In genomic region chr17:20996724-20997615, GRCh38 we compare ENCODE assay signal across 19 cellular contexts. TPM values are rescaled to one million over a fixed set of nuclear protein-coding genes. Genes with fewer than 3 reads are reported as not detected.
A peak's percentile ranks its signal among the peaks of the same experiment; 100 is the strongest.
DNase-seq lines count a peak whose midpoint lies in the region; ATAC-seq and TF ChIP-seq lines count a peak whose summit lies in the region.
"Had no signal": no experiment of that assay in that cellular context is flagged by ENCODE, and none has a peak within 500 bp of the region (broad histone marks: within the 10 kb centered on the region; RNA-seq: fewer than 3 reads in every experiment).

No MANE protein-coding gene starts in this region.

- H3K4me2 ChIP-seq in mesenchymal stem cell (ENCODE audit: low read length, poor library complexity, severe bottlenecking): no peak overlapping the region

- no peak for ATAC-seq in natural killer cell treated with Interleukin-12 subunit alpha and Interleukin-12 subunit beta and Interleukin-15 and Interleukin-18, amount 100 ng/mL, for 72 hours
- no peak for ATAC-seq in natural killer cell
- ATAC-seq in GM19452 (IDR thresholded peaks at IDR 0.05; ENCODE audit: unreplicated experiment): no peak
- ATAC-seq in gastroesophageal sphincter: no peak

- DNase-seq in natural killer cell treated with Interleukin-12 subunit alpha and Interleukin-12 subunit beta and Interleukin-15 and Interleukin-18, amount 100 ng/mL, for 72 hours (ENCODE audit: low spot score): peak; percentile 31
- no peak for DNase-seq in natural killer cell
- no peak for DNase-seq in mesenchymal stem cell
- DNase-seq in transverse colon: peak; percentile 1
- no peak for DNase-seq in HuH-7.5 (ENCODE audit: low spot score)
- DNase-seq: activated CD4-positive, alpha-beta T cell treated with anti-CD3 and anti-CD28 coated beads for 4 hours; KG1; MV-4-11; NCI-H1694 treated with DMSO at 0.1 percent for 48 hours; small intestine; stimulated activated CD4-positive, alpha-beta T cell treated with anti-CD3 and anti-CD28 coated beads, Interleukin-4, amount 100 ng/mL, for 24 hours; testis had no signal

- no peak overlapping the region for H3K9ac ChIP-seq in mesenchymal stem cell (ENCODE audit: low read length)

- H3K9me3 ChIP-seq in mesenchymal stem cell (ENCODE audit: control insufficient read depth, low read length) (no peaks in the 10 kb centered on the region), transverse colon (no peaks in the 10 kb centered on the region), gastroesophageal sphincter (no peaks in the 10 kb centered on the region)
- H3K9me3 ChIP-seq: psoas muscle, testis had no signal

- H3K14ac ChIP-seq in mesenchymal stem cell (ENCODE audit: low read length in 2 of 2): no peak overlapping the region

- H3K4me3 ChIP-seq in mesenchymal stem cell (ENCODE audit: insufficient read depth in 1 of 2, low read depth in 1 of 2, low read length in 2 of 2): no peak overlapping the region
- H3K4me3 ChIP-seq in transverse colon: no peak overlapping the region
- no peak overlapping the region for H3K4me3 ChIP-seq in gastroesophageal sphincter
- H3K4me3 ChIP-seq: psoas muscle, testis had no signal

- no peak overlapping the region for H2BK120ac ChIP-seq in mesenchymal stem cell (ENCODE audit: low read depth, low read length)

- intact Hi-C loops in natural killer cell (cut with micrococcal nuclease): no loop called here
- intact Hi-C loops in transverse colon (cut with DNase I; ENCODE audit: low total_unique reads): no loop called here

- H3K36me3 Mint-ChIP-seq in natural killer cell treated with Interleukin-12 subunit alpha and Interleukin-12 subunit beta and Interleukin-15 and Interleukin-18, amount 100 ng/mL, for 72 hours: peaks cover 4% of the 10 kb centered on the region
- no peaks in the 10 kb centered on the region for H3K36me3 Mint-ChIP-seq in natural killer cell

- H3K27me3 Mint-ChIP-seq in natural killer cell treated with Interleukin-12 subunit alpha and Interleukin-12 subunit beta and Interleukin-15 and Interleukin-18, amount 100 ng/mL, for 72 hours: no peaks in the 10 kb centered on the region
- no peaks in the 10 kb centered on the region for H3K27me3 Mint-ChIP-seq in natural killer cell (ENCODE audit: low read depth in 2 of 2)
- H3K27me3 Mint-ChIP-seq: CD4-positive, alpha-beta T cell; memory B cell had no signal

- no peak overlapping the region for H2BK5ac ChIP-seq in mesenchymal stem cell (ENCODE audit: low read depth, low read length, poor library complexity, severe bottlenecking)

- peaks cover 4 to 7% of the 10 kb centered on the region in 2 donors for H3K4me1 Mint-ChIP-seq in natural killer cell treated with Interleukin-12 subunit alpha and Interleukin-12 subunit beta and Interleukin-15 and Interleukin-18, amount 100 ng/mL, for 72 hours (ENCODE audit: low read depth in 2 of 2)
- H3K4me1 Mint-ChIP-seq in natural killer cell: peaks cover 6 to 11% of the 10 kb centered on the region in 2 donors

- no peaks in the 10 kb centered on the region for H3K9me3 Mint-ChIP-seq in natural killer cell treated with Interleukin-12 subunit alpha and Interleukin-12 subunit beta and Interleukin-15 and Interleukin-18, amount 100 ng/mL, for 72 hours
- H3K9me3 Mint-ChIP-seq in natural killer cell: no peaks in the 10 kb centered on the region
- H3K9me3 Mint-ChIP-seq: CD4-positive, alpha-beta T cell; memory B cell; nephron had no signal

- H4K8ac ChIP-seq in mesenchymal stem cell (ENCODE audit: low read length): peak overlapping the region; percentile 22

- no peak overlapping the region for H2BK12ac ChIP-seq in mesenchymal stem cell (ENCODE audit: low read length in 2 of 2)

- TF ChIP-seq POLR2A in transverse colon (IDR thresholded peaks at IDR 0.05) (no peak), gastroesophageal sphincter (IDR thresholded peaks at IDR 0.05) (no peak)

- H3K27ac ChIP-seq in angular gyrus (ENCODE audit: low read depth, low read length): peak overlapping the region; percentile 86
- H3K27ac ChIP-seq in mesenchymal stem cell (ENCODE audit: low read length, poor library complexity, severe bottlenecking): no peak overlapping the region
- no peak overlapping the region for H3K27ac ChIP-seq in transverse colon
- H3K27ac ChIP-seq in gastroesophageal sphincter: peak overlapping the region in 2 of 4 donors; percentile 52 to 62
- H3K27ac ChIP-seq: psoas muscle had no signal

- peaks cover 7% of the 10 kb centered on the region for H3K79me1 ChIP-seq in mesenchymal stem cell (replicated peaks; ENCODE audit: low read length, poor library complexity, severe bottlenecking)

- no peak overlapping the region for H3K18ac ChIP-seq in mesenchymal stem cell (ENCODE audit: low read depth in 1 of 2, low read length in 2 of 2)

- H3K27ac Mint-ChIP-seq in natural killer cell treated with Interleukin-12 subunit alpha and Interleukin-12 subunit beta and Interleukin-15 and Interleukin-18, amount 100 ng/mL, for 72 hours: no peak overlapping the region
- peak overlapping the region in 1 of 2 donors; percentile 20 for H3K27ac Mint-ChIP-seq in natural killer cell
- H3K27ac Mint-ChIP-seq: CD4-positive, alpha-beta T cell; memory B cell; nephron had no signal

- TF ChIP-seq EP300 in transverse colon (IDR thresholded peaks at IDR 0.05; ENCODE audit: low read depth) (no peak), gastroesophageal sphincter (IDR thresholded peaks at IDR 0.05) (no peak)

- no peak for TF ChIP-seq CTCF in natural killer cell (IDR thresholded peaks at IDR 0.05)
- no peak for TF ChIP-seq CTCF in transverse colon (IDR thresholded peaks at IDR 0.05)
- no peak for TF ChIP-seq CTCF in gastroesophageal sphincter (IDR thresholded peaks at IDR 0.05)

- no peak overlapping the region for H2AFZ ChIP-seq in mesenchymal stem cell (ENCODE audit: low read depth, low read length)

- H3K4me1 ChIP-seq in mesenchymal stem cell (ENCODE audit: control insufficient read depth, insufficient read depth, low read depth, low read length) (peaks cover 24% of the 10 kb centered on the region), transverse colon (peaks cover 9 to 42% (median 14%) of the 10 kb centered on the region in 4 donors), gastroesophageal sphincter (peaks cover 4 to 59% (median 29%) of the 10 kb centered on the region in 3 donors)

- no peak overlapping the region for H2BK15ac ChIP-seq in mesenchymal stem cell (ENCODE audit: low read depth, poor library complexity, severe bottlenecking)

- H3K4ac ChIP-seq in mesenchymal stem cell (ENCODE audit: low read depth in 1 of 2, low read length in 2 of 2): no peak overlapping the region

- H3K36me3 ChIP-seq in mesenchymal stem cell (ENCODE audit: control insufficient read depth in 1 of 2, insufficient read depth in 2 of 2, low read depth in 1 of 2, low read length in 2 of 2) (peaks cover 38 to 57% of the 10 kb centered on the region in 2 experiments), transverse colon (no peaks in the 10 kb centered on the region), gastroesophageal sphincter (peaks cover 0 to 17% of the 10 kb centered on the region in 2 donors)

- H4K91ac ChIP-seq in mesenchymal stem cell (ENCODE audit: low read length): no peak overlapping the region

- in situ Hi-C loops in transverse colon (cut with MboI; ENCODE audit: low pct_ligation_motif_present in 1 of 4, low pct_unique_long_range_greater_than_20kb in 1 of 4, low sequenced_read_pairs in 3 of 4): no loop called here

- H3K27me3 ChIP-seq in mesenchymal stem cell (ENCODE audit: control insufficient read depth in 1 of 2, insufficient read depth in 1 of 2, low read length in 2 of 2) (no peaks in the 10 kb centered on the region), transverse colon (no peaks in the 10 kb centered on the region), gastroesophageal sphincter (no peaks in the 10 kb centered on the region)
- H3K27me3 ChIP-seq: testis had no signal

- no peak overlapping the region for H2AK5ac ChIP-seq in mesenchymal stem cell (ENCODE audit: low read length, severe bottlenecking)

- 93% methylated on average over 9 of the region's 12 CpGs for WGBS in mesenchymal stem cell
- 75% methylated on average over 12 of the region's 12 CpGs; no CpG with 5 or more reads in 1 of the 2 donors for WGBS in transverse colon (ENCODE audit: low coverage in 1 of 2), 2 donors
- WGBS in gastroesophageal sphincter (ENCODE audit: low coverage in 1 of 2), 2 donors: 90% methylated on average over 2 of the region's 12 CpGs; no CpG with 5 or more reads in 1 of the 2 donors

- H3K4me3 Mint-ChIP-seq in natural killer cell treated with Interleukin-12 subunit alpha and Interleukin-12 subunit beta and Interleukin-15 and Interleukin-18, amount 100 ng/mL, for 72 hours: no peak overlapping the region
- no peak overlapping the region for H3K4me3 Mint-ChIP-seq in natural killer cell
- H3K4me3 Mint-ChIP-seq: CD4-positive, alpha-beta T cell; memory B cell; nephron had no signal

- H3K23ac ChIP-seq in mesenchymal stem cell (ENCODE audit: low read length in 2 of 2): no peak overlapping the region

RNA-seq across cellular contexts. Expression of gene USP22, which starts 45.8 kb away (rescaled TPM):
- total RNA-seq in natural killer cell treated with Interleukin-12 subunit alpha and Interleukin-12 subunit beta and Interleukin-15 and Interleukin-18, amount 100 ng/mL, for 72 hours: 100 to 1,000 TPM; 102 to 179 TPM
- total RNA-seq in natural killer cell (100 to 1,000 TPM; 121 to 155 (median 140) TPM), transverse colon (100 to 1,000 TPM in 2 of 4 donors, 10 to 100 TPM in 2; 95.5 to 123 (median 108) TPM), gastroesophageal sphincter (100 to 1,000 TPM; 101 to 128 (median 104) TPM)
- 105 TPM for polyA plus RNA-seq in mesenchymal stem cell (2013, experiment 1 of 2)
- 108 TPM for polyA plus RNA-seq in mesenchymal stem cell (2013, experiment 2 of 2)

Comparison
In these comparisons a context has a peak if more than half of its experiments do, and no peak if none do; other contexts are left out.
1. DNase-seq: peak in natural killer cell treated with Interleukin-12 subunit alpha and Interleukin-12 subunit beta and Interleukin-15 and Interleukin-18, amount 100 ng/mL, for 72 hours (single experiment) and transverse colon (single experiment); none in natural killer cell (single experiment), mesenchymal stem cell (single experiment) and HuH-7.5 (single experiment).